Comparison of ENCODE assay signal across 8 cellular contexts in genomic region chr14:77181603-77182437, GRCh38. TPM values are rescaled to one million over a fixed set of nuclear protein-coding genes. Genes with fewer than 3 reads are reported as not detected.
DNase-seq lines count a peak whose midpoint lies in the region; ATAC-seq and TF ChIP-seq lines count a peak whose summit lies in the region.

TMEM63C (plus strand) TSS chr14:77181798; CDS start chr14:77218814, 37,016 bp downstream.

- peak within 1 kb of the TSS; percentile 66 to 82 (median 77) for H3K9ac ChIP-seq in BLaER1 treated with 17β-estradiol and CSF1 and Interleukin-3, amounts not matched to agents 10 nM and 100 nM
- no peak within 1 kb of the TSS for H3K9ac ChIP-seq in iPS-15b (ENCODE audit: low read depth, low read length)

- TF ChIP-seq CTCF in tibial nerve (IDR thresholded peaks at IDR 0.05) = no peak

- no peaks in the 10 kb centered on the region for H3K9me3 ChIP-seq in BLaER1 treated with 17β-estradiol and CSF1 and Interleukin-3, amounts not matched to agents 10 nM and 100 nM (replicated peaks in 1 of 11)
- H3K9me3 ChIP-seq in iPS-15b (ENCODE audit: control insufficient read depth, insufficient read depth, low read length) (no peaks in the 10 kb centered on the region), tibial nerve (no peaks in the 10 kb centered on the region)

- TF ChIP-seq POLR2A in tibial nerve (IDR thresholded peaks at IDR 0.05) = no peak

- H3K36me3 ChIP-seq in BLaER1 treated with 17β-estradiol and CSF1 and Interleukin-3, amounts not matched to agents 10 nM and 100 nM = no peaks in the 10 kb centered on the region
- H3K36me3 ChIP-seq in iPS-15b (ENCODE audit: control insufficient read depth, insufficient read depth, low read length) (no peaks in the 10 kb centered on the region), tibial nerve (no peaks in the 10 kb centered on the region)

- DNase-seq in NCI-H1105 treated with DMSO at 0.1 percent for 48 hours (lab: John Stamatoyannopoulos, UW) = peak; percentile 96
- DNase-seq in SKM-1 (lab: John Stamatoyannopoulos, UW; ENCODE audit: unreplicated experiment) = peak; percentile 26
- DNase-seq in amniotic epithelial cell (ENCODE audit: low read depth) = peak; percentile 7
- DNase-seq in stimulated activated CD4-positive, alpha-beta T cell treated with anti-CD3 and anti-CD28 coated beads, Interleukin-12 subunit alpha, Interleukin-12 subunit beta, amount 100 ng/mL, for 48 hours (ENCODE audit: low read depth in 2 of 3, low spot score in 1 of 3) = peak; percentile 42 to 59 (median 49)
- DNase-seq in tibial nerve (ENCODE audit: low spot score in 2 of 2) = no peak

- peak within 1 kb of the TSS; percentile 51 to 77 (median 62); a peak in 21 of 22 replicates for H3K27ac ChIP-seq in BLaER1 treated with 17β-estradiol and CSF1 and Interleukin-3, amounts not matched to agents 10 nM and 100 nM
- H3K27ac ChIP-seq in tibial nerve = no peak within 1 kb of the TSS

- ATAC-seq in GM21529 (IDR thresholded peaks at IDR 0.05; ENCODE audit: unreplicated experiment) = peak; percentile 61

- H3K4me3 ChIP-seq in BLaER1 treated with 17β-estradiol and CSF1 and Interleukin-3, amounts not matched to agents 10 nM and 100 nM = peak within 1 kb of the TSS; percentile 64 to 83 (median 74)
- peak within 1 kb of the TSS; percentile 79 for H3K4me3 ChIP-seq in iPS-15b (ENCODE audit: low read depth, low read length)
- H3K4me3 ChIP-seq in tibial nerve = peak within 1 kb of the TSS in 2 of 4 donors; percentile 31 to 41

- H3K4me1 ChIP-seq in BLaER1 treated with 17β-estradiol and CSF1 and Interleukin-3, amounts not matched to agents 10 nM and 100 nM = peaks cover 59 to 77% (median 68%) of the 10 kb centered on the region in 10 experiments
- peaks cover 7% of the 10 kb centered on the region for H3K4me1 ChIP-seq in iPS-15b (ENCODE audit: control insufficient read depth, insufficient read depth, low read length)
- H3K4me1 ChIP-seq in tibial nerve = peaks cover 0 to 13% (median 3%) of the 10 kb centered on the region in 4 donors

- peak within 1 kb of the TSS; percentile 86 to 99 (median 94) for H3K4me2 ChIP-seq in BLaER1 treated with 17β-estradiol and CSF1 and Interleukin-3, amounts not matched to agents 10 nM and 100 nM

- TF ChIP-seq EP300 in tibial nerve (IDR thresholded peaks at IDR 0.05) = no peak

- 2 to 3% methylated on average over 25 to 29 of the region's 46 CpGs for WGBS in tibial nerve, 2 donors

- H3K27me3 ChIP-seq in BLaER1 treated with 17β-estradiol and CSF1 and Interleukin-3, amounts not matched to agents 10 nM and 100 nM = no peaks in the 10 kb centered on the region
- H3K27me3 ChIP-seq in iPS-15b (ENCODE audit: control insufficient read depth, insufficient read depth, low read length) (peaks cover 5% of the 10 kb centered on the region), tibial nerve (peaks cover 0 to 44% of the 10 kb centered on the region in 2 donors)

- H4K20me1 ChIP-seq in BLaER1 treated with 17β-estradiol and CSF1 and Interleukin-3, amounts not matched to agents 10 nM and 100 nM = no peaks in the 10 kb centered on the region

RNA-seq across cellular contexts. Expression of gene TMEM63C, which starts in this region (rescaled TPM):
- not detected for total RNA-seq in tibial nerve

Comparison
In these comparisons a context has a peak if more than half of its experiments do, and no peak if none do; other contexts are left out.
1. H3K27ac ChIP-seq: peak in BLaER1 treated with 17β-estradiol and CSF1 and Interleukin-3, amounts not matched to agents 10 nM and 100 nM (11 of 11); none in tibial nerve (0 of 4).
2. DNase-seq: peak in NCI-H1105 treated with DMSO at 0.1 percent for 48 hours (single experiment), SKM-1 (single experiment), amniotic epithelial cell (single experiment) and stimulated activated CD4-positive, alpha-beta T cell treated with anti-CD3 and anti-CD28 coated beads, Interleukin-12 subunit alpha, Interleukin-12 subunit beta, amount 100 ng/mL, for 48 hours (3 of 3); none in tibial nerve (0 of 2).